Comparison of ENCODE assay signal across 15 cellular contexts in genomic region chr12:25084816-25085215, GRCh38.
DNase-seq lines count a peak whose midpoint lies in the region; ATAC-seq and TF ChIP-seq lines count a peak whose summit lies in the region.
"Had no signal": no experiment of that assay in that cellular context is flagged by ENCODE, and none has a peak within 500 bp of the region (broad histone marks: within the 10 kb centered on the region; RNA-seq: fewer than 3 reads in every experiment).

No MANE protein-coding gene starts in this region.

- H3K79me2 ChIP-seq in Loucy (ENCODE audit: insufficient read depth, low read length) = peaks cover 5% of the 10 kb centered on the region; the same call in 1 of the 2 replicates
- no peaks in the 10 kb centered on the region for H3K79me2 ChIP-seq in neural progenitor cell (ENCODE audit: low read depth)

- H3K27ac ChIP-seq in BLaER1 treated with 17β-estradiol and CSF1 and Interleukin-3, amounts not matched to agents 10 nM and 100 nM = peak overlapping the region in 7 of 11 experiments; percentile 3 to 45 (median 16); a peak in 8 of 22 replicates
- H3K27ac ChIP-seq in endodermal cell (ENCODE audit: low read depth, low read length) (no peak overlapping the region), neural progenitor cell (no peak overlapping the region), heart left ventricle (no peak overlapping the region)

- peak overlapping the region in 4 of 11 experiments; percentile 10 to 35 (median 12); a peak in 6 of 22 replicates for H3K4me2 ChIP-seq in BLaER1 treated with 17β-estradiol and CSF1 and Interleukin-3, amounts not matched to agents 10 nM and 100 nM
- no peak overlapping the region for H3K4me2 ChIP-seq in Loucy (ENCODE audit: low read depth, low read length, poor library complexity, severe bottlenecking)
- no peak overlapping the region for H3K4me2 ChIP-seq in neural progenitor cell

- peak; percentile 73 for DNase-seq in endodermal cell
- peak; percentile 20 for DNase-seq in neural progenitor cell (ENCODE audit: low spot score)
- no peak for DNase-seq in pons (ENCODE audit: low spot score)
- no peak for DNase-seq in islet precursor cell
- no peak for DNase-seq in heart left ventricle
- DNase-seq: CD4-positive, alpha-beta T cell; DND-41; GF-D8; Kasumi-1; NCI-H1417; NCI-H1930; NCI-H510A had no signal

- no peaks in the 10 kb centered on the region for H3K27me3 ChIP-seq in BLaER1 treated with 17β-estradiol and CSF1 and Interleukin-3, amounts not matched to agents 10 nM and 100 nM
- H3K27me3 ChIP-seq in Loucy (ENCODE audit: insufficient read depth, low read length, poor library complexity, severe bottlenecking) = no peaks in the 10 kb centered on the region
- no peaks in the 10 kb centered on the region for H3K27me3 ChIP-seq in endodermal cell (ENCODE audit: control insufficient read depth, insufficient read depth, low read length, poor library complexity, severe bottlenecking)
- H3K27me3 ChIP-seq in neural progenitor cell = no peaks in the 10 kb centered on the region
- H3K27me3 ChIP-seq in heart left ventricle = no peaks in the 10 kb centered on the region

- no peak overlapping the region for H3K4me3 ChIP-seq in BLaER1 treated with 17β-estradiol and CSF1 and Interleukin-3, amounts not matched to agents 10 nM and 100 nM
- H3K4me3 ChIP-seq in Loucy (ENCODE audit: low read length, poor library complexity, severe bottlenecking) (no peak overlapping the region), endodermal cell (ENCODE audit: low read length) (no peak overlapping the region), neural progenitor cell (no peak overlapping the region), heart left ventricle (no peak overlapping the region)
- H3K4me3 ChIP-seq: HAP-1 had no signal

- H3K36me3 Mint-ChIP-seq in endodermal cell (ENCODE audit: low read depth) (no peaks in the 10 kb centered on the region), neural progenitor cell (no peaks in the 10 kb centered on the region)

- intact Hi-C loops in heart left ventricle (cut with DNase I) = no loop called here

- TF ChIP-seq CTCF in Loucy (conservative IDR thresholded peaks at IDR 0.05; ENCODE audit: low read length) = no peak
- TF ChIP-seq CTCF in endodermal cell (conservative IDR thresholded peaks at IDR 0.05) = peak; percentile 68
- TF ChIP-seq CTCF in neural progenitor cell (IDR thresholded peaks at IDR 0.05) = peak; percentile 9
- TF ChIP-seq CTCF in heart left ventricle (IDR thresholded peaks at IDR 0.05) = no peak

- H4K20me1 ChIP-seq in BLaER1 treated with 17β-estradiol and CSF1 and Interleukin-3, amounts not matched to agents 10 nM and 100 nM = peaks cover 0 to 100% (median 0%) of the 10 kb centered on the region in 11 experiments; a peak in 6 of 22 replicates
- no peaks in the 10 kb centered on the region for H4K20me1 ChIP-seq in Loucy (ENCODE audit: insufficient read depth, low read length, poor library complexity, severe bottlenecking)
- no peaks in the 10 kb centered on the region for H4K20me1 ChIP-seq in neural progenitor cell (ENCODE audit: low read depth)

- WGBS in endodermal cell (ENCODE audit: insufficient coverage in 1 of 2, insufficient read length in 1 of 2), 2 experiments = 90 to 92% methylated on average over 2 of the region's 2 CpGs
- WGBS in heart left ventricle, 4 donors = 89 to 93% (median 91%) methylated on average over 2 of the region's 2 CpGs

- H3K4me1 ChIP-seq in BLaER1 treated with 17β-estradiol and CSF1 and Interleukin-3, amounts not matched to agents 10 nM and 100 nM = peaks cover 51 to 91% (median 62%) of the 10 kb centered on the region in 10 experiments
- peaks cover 76% of the 10 kb centered on the region for H3K4me1 ChIP-seq in Loucy (ENCODE audit: insufficient read depth, low read length, poor library complexity, severe bottlenecking)
- H3K4me1 ChIP-seq in endodermal cell (ENCODE audit: control insufficient read depth, insufficient read depth, low read length) = peaks cover 2% of the 10 kb centered on the region
- no peaks in the 10 kb centered on the region for H3K4me1 ChIP-seq in neural progenitor cell
- peaks cover 0 to 15% (median 0%) of the 10 kb centered on the region in 12 donors for H3K4me1 ChIP-seq in heart left ventricle
- H3K4me1 ChIP-seq: HAP-1 had no signal

- H3K4me3 Mint-ChIP-seq in endodermal cell (no peak overlapping the region), neural progenitor cell (no peak overlapping the region)
- H3K4me3 Mint-ChIP-seq: CD4-positive, alpha-beta T cell had no signal

- H2AFZ ChIP-seq in Loucy (ENCODE audit: low read length) (no peak overlapping the region), neural progenitor cell (replicated peaks) (no peak overlapping the region)

- H3K4me1 Mint-ChIP-seq in endodermal cell = peaks cover 12% of the 10 kb centered on the region
- H3K4me1 Mint-ChIP-seq in neural progenitor cell = no peaks in the 10 kb centered on the region

- H3K9me3 ChIP-seq in BLaER1 treated with 17β-estradiol and CSF1 and Interleukin-3, amounts not matched to agents 10 nM and 100 nM (replicated peaks in 1 of 11) = no peaks in the 10 kb centered on the region
- H3K9me3 ChIP-seq in Loucy (ENCODE audit: insufficient read depth, low read depth, low read length) (no peaks in the 10 kb centered on the region), endodermal cell (ENCODE audit: control insufficient read depth, low read length) (no peaks in the 10 kb centered on the region), neural progenitor cell (ENCODE audit: low read depth) (no peaks in the 10 kb centered on the region), heart left ventricle (no peaks in the 10 kb centered on the region)
- H3K9me3 ChIP-seq: HAP-1 had no signal

- peak overlapping the region in 3 of 11 experiments; percentile 7 to 35 (median 7); a peak in 2 of 22 replicates for H3K9ac ChIP-seq in BLaER1 treated with 17β-estradiol and CSF1 and Interleukin-3, amounts not matched to agents 10 nM and 100 nM
- H3K9ac ChIP-seq in Loucy (ENCODE audit: low read depth, low read length, poor library complexity, severe bottlenecking) = peak overlapping the region; percentile 63
- no peak overlapping the region for H3K9ac ChIP-seq in endodermal cell (ENCODE audit: extremely low read depth, low read length, poor library complexity, severe bottlenecking)
- H3K9ac ChIP-seq in neural progenitor cell = no peak overlapping the region

- no peak overlapping the region for H3K27ac Mint-ChIP-seq in endodermal cell
- H3K27ac Mint-ChIP-seq in neural progenitor cell = no peak overlapping the region
- H3K27ac Mint-ChIP-seq: CD4-positive, alpha-beta T cell had no signal

- no peak for ATAC-seq in heart left ventricle

- H3K27me3 Mint-ChIP-seq in endodermal cell (ENCODE audit: insufficient read depth) (no peaks in the 10 kb centered on the region), neural progenitor cell (ENCODE audit: insufficient read depth, low read depth) (peaks cover 3% of the 10 kb centered on the region)
- H3K27me3 Mint-ChIP-seq: CD4-positive, alpha-beta T cell had no signal

- H3K9me2 ChIP-seq in Loucy (replicated peaks; ENCODE audit: low read depth, low read length) = no peaks in the 10 kb centered on the region

- TF ChIP-seq POLR2A in heart left ventricle (IDR thresholded peaks at IDR 0.05) = no peak

- no peaks in the 10 kb centered on the region for H3K9me3 Mint-ChIP-seq in endodermal cell
- H3K9me3 Mint-ChIP-seq in neural progenitor cell = no peaks in the 10 kb centered on the region
- H3K9me3 Mint-ChIP-seq: CD4-positive, alpha-beta T cell had no signal

- peaks cover 82 to 100% (median 100%) of the 10 kb centered on the region in 11 experiments for H3K36me3 ChIP-seq in BLaER1 treated with 17β-estradiol and CSF1 and Interleukin-3, amounts not matched to agents 10 nM and 100 nM
- H3K36me3 ChIP-seq in Loucy (ENCODE audit: insufficient read depth, low read length) = peaks cover 61% of the 10 kb centered on the region
- H3K36me3 ChIP-seq in endodermal cell (ENCODE audit: control insufficient read depth, insufficient read depth, low read length) = no peaks in the 10 kb centered on the region
- no peaks in the 10 kb centered on the region for H3K36me3 ChIP-seq in neural progenitor cell
- H3K36me3 ChIP-seq in heart left ventricle = peaks cover 0 to 45% (median 0%) of the 10 kb centered on the region in 9 donors
- H3K36me3 ChIP-seq: HAP-1 had no signal

- H3F3A ChIP-seq in Loucy (ENCODE audit: low read depth) = peaks cover 7% of the 10 kb centered on the region; the same call in 1 of the 2 replicates
- H3F3A ChIP-seq in neural progenitor cell (ENCODE audit: low read depth) = no peaks in the 10 kb centered on the region

Comparison
In these comparisons a context has a peak if more than half of its experiments do, and no peak if none do; other contexts are left out.
1. H3K27ac ChIP-seq: peak in BLaER1 treated with 17β-estradiol and CSF1 and Interleukin-3, amounts not matched to agents 10 nM and 100 nM (7 of 11); none in endodermal cell (single experiment), neural progenitor cell (single experiment) and heart left ventricle (0 of 12).
2. CTCF ChIP-seq: peak in endodermal cell (single experiment) and neural progenitor cell (single experiment); none in Loucy (single experiment) and heart left ventricle (0 of 12).
3. DNase-seq: peak in endodermal cell (single experiment) and neural progenitor cell (single experiment); none in pons (single experiment), islet precursor cell (single experiment) and heart left ventricle (0 of 5).